In genomic region chr15:52496776-52497470, GRCh38 we compare ENCODE assay signal across 9 cellular contexts. TPM values are rescaled to one million over a fixed set of nuclear protein-coding genes. Genes with fewer than 3 reads are reported as not detected.
DNase-seq lines count a peak whose midpoint lies in the region; ATAC-seq and TF ChIP-seq lines count a peak whose summit lies in the region.
"Had no signal": no experiment of that assay in that cellular context is flagged by ENCODE, and none has a peak within 500 bp of the region (broad histone marks: within the 10 kb centered on the region; RNA-seq: fewer than 3 reads in every experiment).

No MANE protein-coding gene starts in this region.

- peak; percentile 75 for DNase-seq in activated effector memory CD4-positive, alpha-beta T cell treated with anti-CD3 and anti-CD28 coated beads, Interleukin-2, amount 50 U/mL, for 16 hours
- DNase-seq in activated effector memory CD4-positive, alpha-beta T cell treated with Interleukin-2 at 50 U/mL for 16 hours = no peak
- peak; percentile 57 for DNase-seq in T-helper 2 cell treated with Interferon-gamma antibody and Interleukin-4, amounts not matched to agents 5 μg/mL and 100 μg/mL, for 36 hours (ENCODE audit: low spot score)
- DNase-seq in foreskin keratinocyte (peak; percentile 76 to 89), stromal cell of bone marrow (ENCODE audit: low read depth) (peak; percentile 54), uterus (no peak)
- no peak for DNase-seq in effector memory CD4-positive, alpha-beta T cell
- DNase-seq: amygdala had no signal

- no peak overlapping the region for H3K27ac Mint-ChIP-seq in T-helper 2 cell treated with Interferon-gamma antibody and Interleukin-4, amounts not matched to agents 5 μg/mL and 100 μg/mL, for 36 hours

- H3K4me1 Mint-ChIP-seq in T-helper 2 cell treated with Interferon-gamma antibody and Interleukin-4, amounts not matched to agents 5 μg/mL and 100 μg/mL, for 36 hours (ENCODE audit: low read depth) = peaks cover 16% of the 10 kb centered on the region

- no peaks in the 10 kb centered on the region for H3K9me3 ChIP-seq in uterus
- no peaks in the 10 kb centered on the region for H3K9me3 ChIP-seq in effector memory CD4-positive, alpha-beta T cell (ENCODE audit: control insufficient read depth, low read length)

- H3K4me1 ChIP-seq in foreskin keratinocyte (peaks cover 35% of the 10 kb centered on the region), uterus (no peaks in the 10 kb centered on the region)
- no peaks in the 10 kb centered on the region for H3K4me1 ChIP-seq in effector memory CD4-positive, alpha-beta T cell (ENCODE audit: control insufficient read depth, insufficient read depth, low read length, poor library complexity, severe bottlenecking)

- intact Hi-C loops in uterus (cut with DNase I; ENCODE audit: low total_unique reads) = no loop called here

- peak; percentile 8 for TF ChIP-seq CTCF in foreskin keratinocyte (conservative IDR thresholded peaks at IDR 0.05)
- TF ChIP-seq CTCF in uterus (IDR thresholded peaks at IDR 0.05) = no peak

- peaks cover 2% of the 10 kb centered on the region for H3K36me3 Mint-ChIP-seq in T-helper 2 cell treated with Interferon-gamma antibody and Interleukin-4, amounts not matched to agents 5 μg/mL and 100 μg/mL, for 36 hours (ENCODE audit: low read depth)

- peak overlapping the region; percentile 35 for H3K27ac ChIP-seq in foreskin keratinocyte
- no peak overlapping the region for H3K27ac ChIP-seq in uterus
- no peak overlapping the region for H3K27ac ChIP-seq in effector memory CD4-positive, alpha-beta T cell (ENCODE audit: insufficient read depth, low read length, poor library complexity, severe bottlenecking)

- H3K4me3 ChIP-seq in uterus = no peak overlapping the region
- no peak overlapping the region for H3K4me3 ChIP-seq in effector memory CD4-positive, alpha-beta T cell (ENCODE audit: insufficient read depth, low read depth, low read length, poor library complexity, severe bottlenecking)

- H3K9me3 Mint-ChIP-seq in T-helper 2 cell treated with Interferon-gamma antibody and Interleukin-4, amounts not matched to agents 5 μg/mL and 100 μg/mL, for 36 hours = no peaks in the 10 kb centered on the region

- H3K4me3 Mint-ChIP-seq in T-helper 2 cell treated with Interferon-gamma antibody and Interleukin-4, amounts not matched to agents 5 μg/mL and 100 μg/mL, for 36 hours = no peak overlapping the region

- H3K27me3 ChIP-seq in foreskin keratinocyte (no peaks in the 10 kb centered on the region), uterus (no peaks in the 10 kb centered on the region)
- no peaks in the 10 kb centered on the region for H3K27me3 ChIP-seq in effector memory CD4-positive, alpha-beta T cell (replicated peaks; ENCODE audit: control insufficient read depth, insufficient read depth, low read length, poor library complexity, severe bottlenecking)

- TF ChIP-seq POLR2A in uterus (IDR thresholded peaks at IDR 0.05) = no peak

- H3K36me3 ChIP-seq in uterus = no peaks in the 10 kb centered on the region
- no peaks in the 10 kb centered on the region for H3K36me3 ChIP-seq in effector memory CD4-positive, alpha-beta T cell (ENCODE audit: control insufficient read depth, insufficient read depth, low read length)

- ATAC-seq in foreskin keratinocyte (peak; percentile 93), HG03432 (IDR thresholded peaks at IDR 0.05; ENCODE audit: unreplicated experiment) (no peak)

- H3K27me3 Mint-ChIP-seq in T-helper 2 cell treated with Interferon-gamma antibody and Interleukin-4, amounts not matched to agents 5 μg/mL and 100 μg/mL, for 36 hours (ENCODE audit: low read depth) = no peaks in the 10 kb centered on the region

RNA-seq across cellular contexts. Expression of gene MYO5A, which starts 31.8 kb away (rescaled TPM):
- 42.9 and 51.4 TPM in 2 replicates for total RNA-seq in foreskin keratinocyte
- 7.5 and 7.7 TPM in 2 replicates for polyA plus RNA-seq in foreskin keratinocyte
- 10 to 100 TPM; 10.3 to 26.0 (median 22.7) TPM for total RNA-seq in uterus

Comparison
In these comparisons a context has a peak if more than half of its experiments do, and no peak if none do; other contexts are left out.
1. DNase-seq: peak in activated effector memory CD4-positive, alpha-beta T cell treated with anti-CD3 and anti-CD28 coated beads, Interleukin-2, amount 50 U/mL, for 16 hours (single experiment), T-helper 2 cell treated with Interferon-gamma antibody and Interleukin-4, amounts not matched to agents 5 μg/mL and 100 μg/mL, for 36 hours (single experiment), foreskin keratinocyte (2 of 2) and stromal cell of bone marrow (single experiment); none in activated effector memory CD4-positive, alpha-beta T cell treated with Interleukin-2 at 50 U/mL for 16 hours (single experiment), uterus (0 of 2) and effector memory CD4-positive, alpha-beta T cell (0 of 3).